ENCODE assay signal across 10 cellular contexts in the genomic region with DNA sequence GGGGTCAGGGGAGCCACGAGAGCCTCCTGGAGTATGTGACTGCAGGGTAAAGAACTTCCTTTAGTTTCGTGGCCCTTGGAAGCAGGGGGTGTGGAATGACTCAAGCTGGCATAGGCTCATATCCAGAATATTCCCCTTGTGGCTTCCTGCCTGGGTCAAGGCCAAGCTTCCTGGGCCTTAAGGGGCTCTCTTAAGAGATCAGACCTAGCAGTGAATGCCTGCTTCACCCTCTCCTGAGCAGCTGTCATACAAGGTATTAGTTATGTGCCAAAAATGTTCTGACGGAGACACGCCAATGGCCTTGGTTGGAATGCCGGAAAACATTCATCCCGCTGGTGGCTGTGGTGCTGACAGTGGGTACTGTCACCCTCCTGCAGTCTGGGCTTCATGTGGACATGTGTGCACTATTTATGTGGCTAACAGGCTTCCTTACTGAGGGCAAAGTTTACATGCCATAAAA.
A peak's percentile ranks its signal among the peaks of the same experiment; 100 is the strongest.
DNase-seq lines count a peak whose midpoint lies in the region; ATAC-seq, FAIRE-seq and TF ChIP-seq lines count a peak whose summit lies in the region.
"Had no signal": no experiment of that assay in that cellular context is flagged by ENCODE, and none has a peak within 500 bp of the region (broad histone marks: within the 10 kb centered on the region; RNA-seq: fewer than 3 reads in every experiment).

No MANE protein-coding gene starts in this region.

- TF ChIP-seq CTCF in brain (conservative IDR thresholded peaks at IDR 0.05) (no peak), keratinocyte (optimal IDR thresholded peaks at IDR 0.05 in 1 of 3, IDR thresholded peaks at IDR 0.05 in 1 of 3, conservative IDR thresholded peaks at IDR 0.05 in 1 of 3; ENCODE audit: extremely low read depth in 1 of 3, insufficient read depth in 2 of 3, low read length in 3 of 3) (no peak), tibial artery (IDR thresholded peaks at IDR 0.05) (no peak)

- H3K27me3 ChIP-seq in keratinocyte (ENCODE audit: control insufficient read depth, extremely low read depth, insufficient read depth, low read length) = no peaks in the 10 kb centered on the region
- no peaks in the 10 kb centered on the region for H3K27me3 ChIP-seq in tibial artery

- DNase-seq in HS-5 (ENCODE audit: low read depth) (peak; percentile 77), keratinocyte (ENCODE audit: low read depth, low spot score) (no peak), tibial artery (peak in 1 of 2 donors; percentile 72), retina (no peak), HUDEP-2 (lab: John Stamatoyannopoulos, UW; ENCODE audit: unreplicated experiment in 76 of 76) (no peak)

- H3K27ac ChIP-seq in keratinocyte (ENCODE audit: control insufficient read depth, insufficient read depth, low read length) (no peak overlapping the region), tibial artery (peak overlapping the region; percentile 72 to 75)
- H3K27ac ChIP-seq: HL-60 had no signal

- H3K4me3 Mint-ChIP-seq in brain = no peak overlapping the region

- FAIRE-seq in keratinocyte (lab: Jason Lieb, UNC) = peak; percentile 81
- FAIRE-seq: TTC549 had no signal

- H3K9me1 ChIP-seq in keratinocyte (ENCODE audit: control insufficient read depth, extremely low read depth, insufficient read depth, low read length) = no peaks in the 10 kb centered on the region

- H3K27ac Mint-ChIP-seq in brain = peak overlapping the region in 4 of 5 experiments; percentile 31 to 76 (median 42)

- intact Hi-C loops in tibial artery (cut with DNase I; ENCODE audit: low total_unique reads) = no loop called here

- dilution Hi-C loops in keratinocyte (cut with MboI; ENCODE audit: extremely low pct_ligation_motif_present, low sequenced_read_pairs) = no loop called here

- peaks cover 3% of the 10 kb centered on the region for H3K27me3 Mint-ChIP-seq in brain

- H4K20me1 ChIP-seq in keratinocyte (ENCODE audit: control insufficient read depth, extremely low read depth, insufficient read depth, low read length) = no peaks in the 10 kb centered on the region

- no peak overlapping the region for H2AFZ ChIP-seq in keratinocyte (ENCODE audit: control insufficient read depth, low read length)

- H3K36me3 ChIP-seq in keratinocyte (ENCODE audit: control insufficient read depth in 2 of 2, extremely low read depth in 1 of 2, insufficient read depth in 2 of 2, low read length in 2 of 2) = no peaks in the 10 kb centered on the region
- H3K36me3 ChIP-seq in tibial artery = no peaks in the 10 kb centered on the region

- H3K4me1 ChIP-seq in keratinocyte (ENCODE audit: control insufficient read depth, extremely low read depth, insufficient read depth, low read length) (peaks cover 45% of the 10 kb centered on the region), tibial artery (peaks cover 0 to 97% (median 81%) of the 10 kb centered on the region in 4 donors)

- H3K9me3 ChIP-seq in keratinocyte (ENCODE audit: control insufficient read depth, low read depth, low read length) = no peaks in the 10 kb centered on the region
- no peaks in the 10 kb centered on the region for H3K9me3 ChIP-seq in tibial artery

- peaks cover 85% of the 10 kb centered on the region for H3K4me1 Mint-ChIP-seq in brain

- H3K4me2 ChIP-seq in keratinocyte (ENCODE audit: control insufficient read depth, extremely low read depth, insufficient read depth, low read depth, low read length) = peak overlapping the region; percentile 11

- ATAC-seq in GM21447 (IDR thresholded peaks at IDR 0.05; ENCODE audit: unreplicated experiment) = no peak
- ATAC-seq: activated naive CD4-positive, alpha-beta T cell treated with anti-CD3 and anti-CD28 coated beads, Interleukin-2, amount 50 U/mL, for 72 hours had no signal

- H3K9me3 Mint-ChIP-seq in brain = peaks cover 0 to 8% (median 0%) of the 10 kb centered on the region in 5 experiments
- H3K9me3 Mint-ChIP-seq: activated naive CD4-positive, alpha-beta T cell treated with anti-CD3 and anti-CD28 coated beads, Interleukin-2, amount 50 U/mL, for 72 hours had no signal

- H3K9ac ChIP-seq in keratinocyte (ENCODE audit: control insufficient read depth, extremely low read depth, insufficient read depth, low read length) = no peak overlapping the region

- no peaks in the 10 kb centered on the region for H3K79me2 ChIP-seq in keratinocyte (ENCODE audit: control insufficient read depth, insufficient read depth, low read length)

- no peaks in the 10 kb centered on the region for H3K36me3 Mint-ChIP-seq in brain
- H3K36me3 Mint-ChIP-seq: activated naive CD4-positive, alpha-beta T cell treated with anti-CD3 and anti-CD28 coated beads, Interleukin-2, amount 50 U/mL, for 72 hours had no signal

- H3K4me3 ChIP-seq in keratinocyte (ENCODE audit: control insufficient read depth in 2 of 3, extremely low read depth in 1 of 3, insufficient read depth in 2 of 3, low read depth in 1 of 3, low read length in 3 of 3) (no peak overlapping the region), tibial artery (no peak overlapping the region)
